Comparison of ENCODE assay signal across 10 cellular contexts in the genomic region with DNA sequence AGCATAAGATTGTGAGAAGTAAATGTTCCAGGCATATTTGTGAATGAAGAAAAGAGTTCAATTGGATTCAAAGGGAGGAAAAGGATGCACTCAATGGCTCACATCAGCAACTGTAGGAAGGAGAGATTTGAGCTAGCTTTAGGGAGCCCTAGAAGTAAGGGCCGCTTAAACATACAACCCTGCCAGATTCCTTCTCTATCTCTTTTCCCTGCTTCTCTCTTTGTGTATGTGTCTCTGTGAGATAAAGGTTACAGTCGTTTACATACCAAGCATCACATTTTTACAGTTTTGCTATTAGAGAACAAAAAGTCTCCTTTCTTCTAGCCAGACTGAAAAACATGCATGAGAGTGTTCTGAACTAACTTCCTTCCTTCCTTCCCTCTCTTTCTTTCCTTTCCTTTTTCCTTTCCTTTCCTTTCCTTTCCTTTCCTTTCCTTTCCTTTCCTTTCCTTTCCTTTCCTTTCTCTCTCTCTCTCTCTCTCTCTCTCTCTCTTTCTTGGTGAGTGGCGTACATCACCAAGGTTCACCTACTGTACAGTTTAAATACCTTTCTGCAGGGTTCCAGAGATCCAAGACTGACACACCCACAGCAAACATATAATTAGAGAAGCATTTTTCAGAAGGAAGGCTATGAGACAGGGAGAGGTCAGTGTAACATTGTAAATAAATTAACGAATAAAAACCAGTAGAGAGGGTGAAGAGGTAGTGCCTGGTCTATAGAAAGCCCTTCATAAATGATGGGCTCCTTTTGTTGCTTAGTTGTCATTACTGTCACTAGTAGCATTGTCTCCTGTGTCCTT.
"Had no signal": no experiment of that assay in that cellular context is flagged by ENCODE, and none has a peak within 500 bp of the region (broad histone marks: within the 10 kb centered on the region; RNA-seq: fewer than 3 reads in every experiment).

No MANE protein-coding gene starts in this region.

- H3K4me3 ChIP-seq: cardiac muscle cell, heart right ventricle had no signal

- H2AFZ ChIP-seq: parathyroid adenoma had no signal

- H3K4me1 Mint-ChIP-seq: activated CD4-positive, alpha-beta T cell treated with anti-CD3 and anti-CD28 coated beads for 36 hours had no signal

- H3K27ac Mint-ChIP-seq: activated CD4-positive, alpha-beta T cell treated with anti-CD3 and anti-CD28 coated beads for 36 hours; activated CD8-positive, alpha-beta T cell treated with anti-CD3 and anti-CD28 coated beads for 36 hours had no signal

- H3K27me3 ChIP-seq: cardiac muscle cell, heart right ventricle had no signal

- H3K36me3 ChIP-seq: cardiac muscle cell, heart right ventricle, WERI-Rb-1 had no signal

- H3K9me3 ChIP-seq: heart right ventricle had no signal

- ATAC-seq: activated CD4-positive, alpha-beta T cell treated with anti-CD3 and anti-CD28 coated beads for 36 hours; activated CD8-positive, alpha-beta T cell treated with anti-CD3 and anti-CD28 coated beads for 36 hours; heart right ventricle had no signal

- H3K4me3 Mint-ChIP-seq: activated CD4-positive, alpha-beta T cell treated with anti-CD3 and anti-CD28 coated beads for 36 hours; activated CD8-positive, alpha-beta T cell treated with anti-CD3 and anti-CD28 coated beads for 36 hours had no signal

- DNase-seq: activated CD4-positive, alpha-beta T cell treated with anti-CD3 and anti-CD28 coated beads for 36 hours; activated CD8-positive, alpha-beta memory T cell treated with anti-CD3 and anti-CD28 coated beads, Interleukin-2, amount 50 U/mL, for 48 hours; activated CD8-positive, alpha-beta T cell treated with anti-CD3 and anti-CD28 coated beads for 36 hours; heart right ventricle; trophoblast cell; WERI-Rb-1 had no signal

- H3K9me3 Mint-ChIP-seq: activated CD8-positive, alpha-beta T cell treated with anti-CD3 and anti-CD28 coated beads for 36 hours had no signal

- H3K27ac ChIP-seq: cardiac muscle cell, heart right ventricle, parathyroid adenoma, WERI-Rb-1 had no signal

- H3K9ac ChIP-seq: parathyroid adenoma had no signal

- H3K4me1 ChIP-seq: heart right ventricle, parathyroid adenoma had no signal

- H3K79me2 ChIP-seq: parathyroid adenoma had no signal

- FAIRE-seq: colon, frontal cortex had no signal
